In the genomic region with DNA sequence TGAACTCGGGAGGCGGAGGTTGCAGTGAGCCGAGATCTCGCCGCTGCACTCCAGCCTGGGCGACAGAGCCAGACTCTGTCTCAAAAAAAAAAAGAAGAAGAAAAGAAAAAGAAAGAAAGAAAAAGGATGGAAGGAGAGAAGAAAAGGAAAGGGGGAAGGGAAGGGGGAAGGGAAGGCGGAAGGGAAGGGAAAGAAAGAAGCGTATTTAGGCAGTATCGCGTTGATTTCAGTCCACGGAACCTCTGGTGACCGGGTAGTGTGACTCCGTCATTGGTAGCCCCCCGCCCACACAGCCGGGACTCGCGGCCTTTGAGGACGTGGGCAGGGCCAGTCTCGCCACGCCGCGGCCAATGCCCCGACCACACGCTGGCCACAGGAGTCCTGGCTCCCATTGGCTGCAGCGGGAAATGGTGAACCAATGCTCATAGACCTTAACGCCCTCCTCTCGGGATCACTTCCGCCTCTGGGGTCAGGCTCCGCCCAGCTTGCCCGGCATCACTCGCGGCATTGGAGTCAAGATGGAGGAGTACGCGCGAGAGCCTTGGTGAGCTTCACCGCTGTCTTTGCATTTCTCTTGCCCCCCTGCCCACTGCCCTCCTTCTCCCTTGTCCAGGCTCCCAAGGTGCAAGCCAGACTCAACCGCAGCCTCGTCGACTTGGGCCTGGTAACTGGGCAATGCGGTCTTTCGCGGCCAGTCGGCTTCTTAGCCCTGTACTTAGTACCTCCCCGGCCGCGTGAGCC, we compare ENCODE assay signal across 8 cellular contexts.
DNase-seq lines count a peak whose midpoint lies in the region; ATAC-seq lines count a peak whose summit lies in the region.

TIMM17A (plus strand) TSS at position 495 of the 741 bp plus-strand sequence; CDS start at position 519, 24 bp downstream.

- peak; percentile 100 for ATAC-seq in GM19023 (IDR thresholded peaks at IDR 0.05; ENCODE audit: unreplicated experiment)
- ATAC-seq in HG03280 (IDR thresholded peaks at IDR 0.05; ENCODE audit: unreplicated experiment) = peak; percentile 99

- DNase-seq in AG08396 (ENCODE audit: low spot score) = peak; percentile 92
- peak; percentile 93 for DNase-seq in NCI-H345 treated with DMSO at 0.1 percent for 48 hours (lab: John Stamatoyannopoulos, UW; ENCODE audit: unreplicated experiment)
- peak; percentile 81 to 86 (median 86) for DNase-seq in activated CD4-positive, CD25-positive, alpha-beta regulatory T cell (lab: John Stamatoyannopoulos, UW)
- DNase-seq in central memory CD4-positive, alpha-beta T cell = peak; percentile 91
- DNase-seq in iris pigment epithelial cell (ENCODE audit: low read depth) = peak; percentile 100
- peak; percentile 85 to 91 for DNase-seq in stimulated activated CD4-positive, alpha-beta T cell treated with anti-CD3 and anti-CD28 coated beads, Interleukin-12 subunit alpha, Interleukin-12 subunit beta, amount 100 ng/mL, for 24 hours (ENCODE audit: low read depth in 2 of 2)

Comparison
In these comparisons a context has a peak if more than half of its experiments do, and no peak if none do; other contexts are left out.
1. Peak in every context shown above with its lines: DNase-seq and ATAC-seq.